In the genomic region with DNA sequence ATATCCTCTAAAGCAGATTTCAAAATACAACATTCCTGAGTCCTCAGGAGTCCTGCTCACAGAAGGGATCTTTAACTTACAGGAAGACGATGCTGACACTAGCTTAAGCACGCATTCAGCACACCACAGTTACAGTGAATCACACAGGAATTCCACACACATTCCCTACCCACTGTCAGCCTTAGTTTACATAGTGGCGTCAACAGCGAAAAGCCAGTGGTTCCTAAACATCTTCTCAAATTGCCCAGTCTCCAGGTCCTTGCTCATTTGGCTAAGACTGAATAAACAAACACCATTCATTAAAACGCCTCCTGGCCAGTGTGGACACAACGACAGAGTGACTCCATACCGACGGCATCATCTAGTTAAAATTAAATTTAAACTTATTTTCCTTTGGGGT, we compare ENCODE assay signal across 17 cellular contexts. TPM values are rescaled to one million over a fixed set of nuclear protein-coding genes. Genes with fewer than 3 reads are reported as not detected.
DNase-seq lines count a peak whose midpoint lies in the region; ATAC-seq, FAIRE-seq and TF ChIP-seq lines count a peak whose summit lies in the region.
"Not testable (repeated sequence)": the region's sequence is repeated elsewhere in the genome, so short reads cannot be mapped to it uniquely, and the experiment has no call there.
"Had no signal": no experiment of that assay in that cellular context is flagged by ENCODE, and none has a peak within 500 bp of the region (broad histone marks: within the 10 kb centered on the region; RNA-seq: fewer than 3 reads in every experiment).

No MANE protein-coding gene starts in this region.

- CTCF ChIA-PET in A549 (lab: Yijun Ruan, JAX); PC-3 (lab: Charles Lee): not testable (repeated sequence)

- not testable (repeated sequence) for H3F3A ChIP-seq in PC-3 (ENCODE audit: low read length, unreplicated experiment)

- H3K9me2 ChIP-seq in PC-3 (replicated peaks; ENCODE audit: low read length), result not testable (repeated sequence)

- not testable (repeated sequence) for H2BK5ac ChIP-seq in trophoblast cell (ENCODE audit: low read depth, low read length, poor library complexity)

- H4K20me1 ChIP-seq in PC-3 (ENCODE audit: low read length), result not testable (repeated sequence)

- 10% methylated on average over 8 of the region's 8 CpGs for WGBS in A549 (ENCODE audit: missing lambda C conversion rate)
- WGBS in trophoblast cell (ENCODE audit: extremely low coverage, insufficient coverage, insufficient read length), result no CpG with 5 or more reads among the region's 8 CpGs

- H3K4me1 ChIP-seq in A549; PC-3 (ENCODE audit: insufficient read depth, low read length); trophoblast cell (ENCODE audit: control insufficient read depth in 1 of 2, insufficient read depth in 2 of 2, low read length in 2 of 2): not testable (repeated sequence)

- H2BK12ac ChIP-seq in trophoblast cell (ENCODE audit: low read length), result not testable (repeated sequence)

- peak overlapping the region; percentile 64; the same call in 2 of the 3 replicates for H3K4me2 ChIP-seq in A549
- H3K4me2 ChIP-seq in PC-3 (ENCODE audit: low read length); trophoblast cell (ENCODE audit: low read length): not testable (repeated sequence)

- BruUV-seq in PC-3 (replicated peaks; lab: Mats Ljungman, UMichigan), result not testable (repeated sequence)

- H3K4ac ChIP-seq in trophoblast cell (ENCODE audit: low read depth, low read length), result not testable (repeated sequence)

- TF ChIP-seq CTCF in A549 (IDR thresholded peaks at IDR 0.05); PC-3 (conservative IDR thresholded peaks at IDR 0.05; ENCODE audit: low read depth, low read length); brain microvascular endothelial cell (IDR thresholded peaks at IDR 0.05; ENCODE audit: low read depth, low read length, missing control alignments): not testable (repeated sequence)

- H3K9ac ChIP-seq in PC-3 (ENCODE audit: low read length); trophoblast cell (ENCODE audit: low read length): not testable (repeated sequence)

- not testable (repeated sequence) for TF ChIP-seq POLR2A in A549 (IDR thresholded peaks at IDR 0.05; ENCODE audit: low read length)

- in situ Hi-C loops in brain microvascular endothelial cell (cut with HindIII; ENCODE audit: low pct_ligation_motif_present, low sequenced_read_pairs), result not testable (repeated sequence)

- not testable (repeated sequence) for H2AFZ ChIP-seq in PC-3 (ENCODE audit: low read length); trophoblast cell (ENCODE audit: insufficient read depth, low read length, poor library complexity)

- not testable (repeated sequence) for H3K18ac ChIP-seq in trophoblast cell (ENCODE audit: low read length)

- not testable (repeated sequence) for FAIRE-seq in A549 (lab: Jason Lieb, UNC)
- peak; percentile 100 for FAIRE-seq in HTR-8/SVneo (lab: Jason Lieb, UNC)

- not testable (repeated sequence) for TF ChIP-seq EP300 in A549 (IDR thresholded peaks at IDR 0.05)

- H4K12ac ChIP-seq in trophoblast cell (ENCODE audit: low read depth, low read length), result not testable (repeated sequence)

- not testable (repeated sequence) for H2BK120ac ChIP-seq in trophoblast cell (ENCODE audit: insufficient read depth, low read length, poor library complexity)

- POLR2A ChIA-PET in A549 (lab: Yijun Ruan, JAX); PC-3 (lab: Charles Lee; ENCODE audit: unreplicated experiment): not testable (repeated sequence)

- TF ChIP-seq RAD21 in A549 (conservative IDR thresholded peaks at IDR 0.05 in 1 of 2, IDR thresholded peaks at IDR 0.05 in 1 of 2), result not testable (repeated sequence)

- H2AK5ac ChIP-seq in trophoblast cell (ENCODE audit: low read length), result not testable (repeated sequence)

- H3K9me3 ChIP-seq in A549; PC-3 (ENCODE audit: low read length); trophoblast cell (ENCODE audit: insufficient read depth, low read depth, low read length): not testable (repeated sequence)

- not testable (repeated sequence) for H4K8ac ChIP-seq in trophoblast cell (ENCODE audit: low read depth, low read length)

- not testable (repeated sequence) for H3K4me3 ChIP-seq in A549; PC-3 (ENCODE audit: low read length); brain microvascular endothelial cell (ENCODE audit: low read depth, low read length); trophoblast cell (ENCODE audit: low read depth, low read length)

- ATAC-seq in A549 (peak; percentile 83 to 96; a peak in 5 of 6 replicates), PC-3 (0 out of 2 replicates have a peak, but pooled peaks have one; percentile 35)

- intact Hi-C loops in PC-3 (cut with micrococcal nuclease), result not testable (repeated sequence)

- not testable (repeated sequence) for H3K79me1 ChIP-seq in trophoblast cell (ENCODE audit: low read length)

- H3K79me2 ChIP-seq in PC-3 (ENCODE audit: low read length); trophoblast cell (ENCODE audit: control insufficient read depth, insufficient read depth, low read length, poor library complexity): not testable (repeated sequence)

- H3K36me3 ChIP-seq in PC-3 (ENCODE audit: low read depth, low read length); brain microvascular endothelial cell (replicated peaks); trophoblast cell (ENCODE audit: control insufficient read depth in 1 of 2, insufficient read depth in 2 of 2, low read length in 2 of 2): not testable (repeated sequence)

- not testable (repeated sequence) for H3K27me3 ChIP-seq in PC-3 (ENCODE audit: low read length); brain microvascular endothelial cell (replicated peaks); trophoblast cell (ENCODE audit: insufficient read depth, low read length)

- not testable (repeated sequence) for H4K91ac ChIP-seq in trophoblast cell (ENCODE audit: low read depth, low read length)

- not testable (repeated sequence) for H3K27ac ChIP-seq in A549; PC-3 (ENCODE audit: low read length); brain microvascular endothelial cell; trophoblast cell (ENCODE audit: low read depth, low read length)

- H3K23ac ChIP-seq in trophoblast cell (ENCODE audit: low read length), result not testable (repeated sequence)

- not testable (repeated sequence) for H3K14ac ChIP-seq in trophoblast cell (ENCODE audit: low read length)

- DNase-seq in A549 (ENCODE audit: low read depth in 1 of 2, low spot score in 1 of 2); PC-3: not testable (repeated sequence)
- DNase-seq in GM03348 (ENCODE audit: low spot score) (peak; percentile 0), HTR-8/SVneo (ENCODE audit: insufficient read length, low spot score) (peak; percentile 32), brain microvascular endothelial cell (peak; percentile 74), fibroblast of gingiva (ENCODE audit: low read depth) (peak; percentile 62), iPS-NIHi7 (ENCODE audit: extremely low spot score) (peak; percentile 6), trophoblast cell (peak; percentile 8 to 37)

RNA-seq across cellular contexts. Expression of a gene that starts 17.6 kb away (rescaled TPM):
- polyA plus RNA-seq in A549 (2011; rRNA removed) (not detected in 2 replicates), A549 (2017; fragmentation: RNase III; extraction: RNeasy Plus Mini Kit Qiagen cat#74134 plus additional on column Dnase treatment) (not detected in 3 replicates)
- polyA plus RNA-seq in A549 (2012; cell fraction: cytosol; rRNA removed), result not detected in 2 replicates
- polyA plus RNA-seq in A549 (2012; cell fraction: nucleus; rRNA removed), result not detected in 2 replicates
- polyA minus RNA-seq in A549 (2011; rRNA and poly(A)+ RNA removed), result not detected in 2 replicates
- total RNA-seq in PC-3 (2014; rRNA removed), result not detected in 2 replicates
- polyA plus RNA-seq in trophoblast cell (2013), result 0.83 and 0.90 TPM in 2 replicates
- total RNA-seq: A172, Caco-2, cardiac septum, dermis microvascular lymphatic vessel endothelial cell, kidney, neural crest cell, progenitor cell of endocrine pancreas, Right ventricle myocardium superior, skeletal muscle tissue had no signal
